8 cellular contexts compared by ENCODE assay signal in the genomic region with DNA sequence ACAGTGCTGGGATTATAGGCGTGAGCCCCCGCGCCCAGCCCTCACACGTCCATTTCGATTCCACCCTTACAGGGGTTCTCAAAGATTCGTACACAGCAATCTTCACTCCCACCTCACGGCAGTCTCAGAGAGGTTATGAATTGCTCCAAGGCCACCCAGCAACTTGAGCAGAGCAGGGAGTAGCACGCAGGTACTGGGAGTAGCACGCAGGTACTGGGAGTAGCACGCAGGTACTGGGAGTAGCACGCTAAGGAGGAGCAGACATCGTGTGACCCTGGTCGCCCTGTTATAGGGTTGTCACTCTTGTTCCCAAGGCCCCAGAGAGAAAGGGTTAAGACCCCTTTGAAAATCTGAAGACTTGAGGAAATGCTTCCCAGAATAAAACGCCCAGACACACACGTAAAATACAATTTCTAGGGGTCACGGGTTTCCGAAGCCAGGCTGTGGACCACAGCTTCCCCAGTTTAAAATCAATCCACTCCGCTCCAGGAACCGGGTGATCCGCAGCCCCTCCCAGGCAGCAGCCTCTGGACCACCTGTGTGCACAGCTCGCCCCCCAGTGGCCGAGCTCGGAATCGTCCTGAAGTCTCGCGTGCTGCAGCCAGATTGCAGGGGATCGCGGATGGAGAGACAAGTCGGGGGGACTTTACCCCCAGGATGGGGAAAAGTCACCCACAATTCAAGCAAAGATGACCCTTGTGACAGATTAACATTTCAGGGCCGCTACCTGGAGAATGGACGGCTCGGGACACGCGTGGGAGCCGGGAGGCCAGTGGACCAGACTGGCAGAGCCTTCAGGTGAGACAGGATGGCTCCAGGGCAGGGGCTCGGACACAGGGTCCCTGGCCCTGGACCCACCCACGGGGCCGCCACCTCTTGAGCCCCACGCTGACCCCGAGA.
A peak's percentile ranks its signal among the peaks of the same experiment; 100 is the strongest.
DNase-seq lines count a peak whose midpoint lies in the region; ATAC-seq and TF ChIP-seq lines count a peak whose summit lies in the region.

No MANE protein-coding gene starts in this region.

- H3K27me3 Mint-ChIP-seq in activated CD4-positive, alpha-beta memory T cell treated with anti-CD3 and anti-CD28 coated beads for 36 hours = peaks cover 23% of the 10 kb centered on the region

- no peak for ATAC-seq in GM21723 (IDR thresholded peaks at IDR 0.05; ENCODE audit: unreplicated experiment)

- TF ChIP-seq CTCF in BE2C (IDR thresholded peaks at IDR 0.05; ENCODE audit: low read depth, low read length) = peak; percentile 98
- TF ChIP-seq CTCF in HEK293 (tag by site-specific recombination; IDR thresholded peaks at IDR 0.05) = peak; percentile 90
- TF ChIP-seq CTCF in dorsolateral prefrontal cortex (IDR thresholded peaks at IDR 0.05 in 54 of 56, conservative IDR thresholded peaks at IDR 0.05 in 2 of 56; ENCODE audit: low read depth in 1 of 56, partially characterized antibody in 56 of 56) = peak; percentile 95 to 100 (median 98)

- DNase-seq in BE2C = peak; percentile 88
- DNase-seq in NCI-H748 (lab: John Stamatoyannopoulos, UW; ENCODE audit: unreplicated experiment) = peak; percentile 75
- DNase-seq in activated CD4-positive, alpha-beta memory T cell treated with anti-CD3 and anti-CD28 coated beads for 36 hours = peak; percentile 86
- DNase-seq in dorsolateral prefrontal cortex = peak; percentile 85 to 97 (median 90)
- DNase-seq in medulla oblongata (ENCODE audit: extremely low spot score) = peak; percentile 90
- peak; percentile 92 for DNase-seq in stimulated activated CD8-positive, alpha-beta memory T cell treated with anti-CD3 and anti-CD28 coated beads, Interleukin-15, amount 100 ng/mL, for 24 hours (ENCODE audit: low read depth)

- no peaks in the 10 kb centered on the region for H3K27me3 ChIP-seq in BE2C
- H3K27me3 ChIP-seq in dorsolateral prefrontal cortex = no peaks in the 10 kb centered on the region

- H3K27ac ChIP-seq in HEK293 (ENCODE audit: extremely low read depth, low read depth, low read length) (no peak overlapping the region), dorsolateral prefrontal cortex (peak overlapping the region in 3 of 59 donors; percentile 38 to 48 (median 46))

- CTCF ChIA-PET in HEK293 (lab: Yijun Ruan, JAX) = interaction anchor here (0.5 to 6.2 kb wide), 25 partner anchors 9 to 1063 kb away, joined by 3 to 52 read pairs (median 3); no protein-coding TSS in a partner anchor
- CTCF ChIA-PET in activated CD4-positive, alpha-beta memory T cell treated with anti-CD3 and anti-CD28 coated beads for 36 hours (lab: Charles Lee) = interaction anchor here (0.8 to 3.3 kb wide), 25 partner anchors 9 to 803 kb away, joined by 3 to 27 read pairs (median 4); no protein-coding TSS in a partner anchor

- no peaks in the 10 kb centered on the region for H3K36me3 Mint-ChIP-seq in activated CD4-positive, alpha-beta memory T cell treated with anti-CD3 and anti-CD28 coated beads for 36 hours

- no peaks in the 10 kb centered on the region for H3K9me3 ChIP-seq in BE2C
- no peaks in the 10 kb centered on the region for H3K9me3 ChIP-seq in HEK293 (ENCODE audit: control insufficient read depth, insufficient read depth, low read depth, low read length)

- H3K4me3 ChIP-seq in BE2C (ENCODE audit: low read depth, low read length) = no peak overlapping the region
- H3K4me3 ChIP-seq in HEK293 (ENCODE audit: low read depth, low read length) = no peak overlapping the region
- H3K4me3 ChIP-seq in dorsolateral prefrontal cortex = peak overlapping the region in 32 of 59 donors; percentile 1 to 44 (median 18)

- H3K4me1 Mint-ChIP-seq in activated CD4-positive, alpha-beta memory T cell treated with anti-CD3 and anti-CD28 coated beads for 36 hours (ENCODE audit: low read depth) = peaks cover 45% of the 10 kb centered on the region

- peaks cover 4% of the 10 kb centered on the region for H3K9me3 Mint-ChIP-seq in activated CD4-positive, alpha-beta memory T cell treated with anti-CD3 and anti-CD28 coated beads for 36 hours

- H3K4me3 Mint-ChIP-seq in activated CD4-positive, alpha-beta memory T cell treated with anti-CD3 and anti-CD28 coated beads for 36 hours = no peak overlapping the region

- intact Hi-C loops in activated CD4-positive, alpha-beta memory T cell treated with anti-CD3 and anti-CD28 coated beads for 36 hours (cut with micrococcal nuclease) = loop anchor here (1.0 to 10.0 kb wide), 6 partner anchors 224 to 2003 kb away; partner anchors contain the start of gene ATP6V0A2
- intact Hi-C loops in dorsolateral prefrontal cortex (cut with DNase I) = loop anchor here (5.0 kb wide), 3 partner anchors 136 to 734 kb away; no protein-coding TSS in a partner anchor

- H3K36me3 ChIP-seq in BE2C (no peaks in the 10 kb centered on the region), HEK293 (ENCODE audit: control insufficient read depth in 2 of 2, insufficient read depth in 1 of 2, low read length in 2 of 2) (no peaks in the 10 kb centered on the region)

- H3K4me1 ChIP-seq in BE2C = peaks cover 13% of the 10 kb centered on the region
- H3K4me1 ChIP-seq in HEK293 (ENCODE audit: control insufficient read depth, insufficient read depth, low read length) = no peaks in the 10 kb centered on the region

- no peak overlapping the region for H3K27ac Mint-ChIP-seq in activated CD4-positive, alpha-beta memory T cell treated with anti-CD3 and anti-CD28 coated beads for 36 hours

- POLR2A ChIA-PET in HEK293 (lab: Yijun Ruan, JAX) = interaction anchor here (1.1 kb wide), 1 partner anchor 143 kb away, joined by 3 read pairs; the partner anchor contains the start of gene UBC
- POLR2A ChIA-PET in activated CD4-positive, alpha-beta memory T cell treated with anti-CD3 and anti-CD28 coated beads for 36 hours (lab: Charles Lee) = no interaction called here

TF ChIP-seq in HEK293, 187 proteins besides CTCF, POLR2A, EP300 and RAD21 (continues in another document):
- peak; percentile 78 for TF ChIP-seq SCRT2 (tag by site-specific recombination; IDR thresholded peaks at IDR 0.05)
- TF ChIP-seq ZNF148 (tag by site-specific recombination; IDR thresholded peaks at IDR 0.05; ENCODE audit: borderline replicate concordance) = no peak
- peak; percentile 44; the same call in 1 of the 2 replicates for TF ChIP-seq ZNF366 (tag by site-specific recombination; conservative IDR thresholded peaks at IDR 0.05)
- 0 out of 2 replicates have a peak, but pooled peaks have one; percentile 18 for TF ChIP-seq ZNF768 (tag by site-specific recombination; IDR thresholded peaks at IDR 0.05)
- peak; percentile 92 for TF ChIP-seq ZNF654 (tag by site-specific recombination; IDR thresholded peaks at IDR 0.05; ENCODE audit: low read depth)
- peak; percentile 63 for TF ChIP-seq ZBTB17 (tag by site-specific recombination; IDR thresholded peaks at IDR 0.05)
- TF ChIP-seq ZNF660 (tag by site-specific recombination; IDR thresholded peaks at IDR 0.05) = peak; percentile 46; the same call in 1 of the 2 replicates
- TF ChIP-seq ZNF514 (tag by site-specific recombination; IDR thresholded peaks at IDR 0.05) = no peak
- TF ChIP-seq, protein P1, sequence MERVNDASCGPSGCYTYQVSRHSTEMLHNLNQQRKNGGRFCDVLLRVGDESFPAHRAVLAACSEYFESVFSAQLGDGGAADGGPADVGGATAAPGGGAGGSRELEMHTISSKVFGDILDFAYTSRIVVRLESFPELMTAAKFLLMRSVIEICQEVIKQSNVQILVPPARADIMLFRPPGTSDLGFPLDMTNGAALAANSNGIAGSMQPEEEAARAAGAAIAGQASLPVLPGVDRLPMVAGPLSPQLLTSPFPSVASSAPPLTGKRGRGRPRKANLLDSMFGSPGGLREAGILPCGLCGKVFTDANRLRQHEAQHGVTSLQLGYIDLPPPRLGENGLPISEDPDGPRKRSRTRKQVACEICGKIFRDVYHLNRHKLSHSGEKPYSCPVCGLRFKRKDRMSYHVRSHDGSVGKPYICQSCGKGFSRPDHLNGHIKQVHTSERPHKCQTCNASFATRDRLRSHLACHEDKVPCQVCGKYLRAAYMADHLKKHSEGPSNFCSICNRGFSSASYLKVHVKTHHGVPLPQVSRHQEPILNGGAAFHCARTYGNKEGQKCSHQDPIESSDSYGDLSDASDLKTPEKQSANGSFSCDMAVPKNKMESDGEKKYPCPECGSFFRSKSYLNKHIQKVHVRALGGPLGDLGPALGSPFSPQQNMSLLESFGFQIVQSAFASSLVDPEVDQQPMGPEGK (tag by site-specific recombination; IDR thresholded peaks at IDR 0.05) = 0 out of 2 replicates have a peak, but pooled peaks have one; percentile 28
- no peak for TF ChIP-seq KLF17 (tag by site-specific recombination; IDR thresholded peaks at IDR 0.05)
- TF ChIP-seq ZNF501 (tag by site-specific recombination; IDR thresholded peaks at IDR 0.05) = 0 out of 2 replicates have a peak, but pooled peaks have one; percentile 36
- TF ChIP-seq ZSCAN30 (tag by site-specific recombination; IDR thresholded peaks at IDR 0.05) = 0 out of 2 replicates have a peak, but pooled peaks have one; percentile 22
- TF ChIP-seq GLIS2 (tag by site-specific recombination; IDR thresholded peaks at IDR 0.05) = peak; percentile 58; the same call in 1 of the 2 replicates
- TF ChIP-seq ZNF394 (tag by site-specific recombination; IDR thresholded peaks at IDR 0.05; ENCODE audit: borderline replicate concordance) = peak; percentile 74

Comparison
In these comparisons a context has a peak if more than half of its experiments do, and no peak if none do; other contexts are left out.
1. H3K4me3 ChIP-seq: peak in dorsolateral prefrontal cortex (32 of 59); none in BE2C (single experiment) and HEK293 (single experiment).
2. Peak in every context shown above with its lines, with median percentiles within 50 percentile points of each other: DNase-seq and CTCF ChIP-seq.